In genomic region chr1:229133734-229134265, GRCh38 we compare ENCODE assay signal across 30 cellular contexts.
"Had no signal": no experiment of that assay in that cellular context is flagged by ENCODE, and none has a peak within 500 bp of the region (broad histone marks: within the 10 kb centered on the region; RNA-seq: fewer than 3 reads in every experiment).

No MANE protein-coding gene starts in this region.

- H3K9me3 ChIP-seq: adrenal gland had no signal

- H3K4me3 Mint-ChIP-seq: activated CD4-positive, alpha-beta T cell treated with anti-CD3 and anti-CD28 coated beads, Interleukin-2, amount 10 ng/mL, durations not matched to agents 7 days and 5 days; activated CD8-positive, alpha-beta T cell treated with anti-CD3 and anti-CD28 coated beads for 36 hours; activated naive CD4-positive, alpha-beta T cell treated with anti-CD3 and anti-CD28 coated beads for 36 hours; activated naive CD4-positive, alpha-beta T cell treated with anti-CD3 and anti-CD28 coated beads, Interleukin-2, amount 50 U/mL, for 24 hours; activated naive CD8-positive, alpha-beta T cell treated with anti-CD3 and anti-CD28 coated beads for 36 hours; activated naive CD8-positive, alpha-beta T cell treated with anti-CD3 and anti-CD28 coated beads, Interleukin-2, amount 50 U/mL, for 24 hours; activated T-cell treated with anti-CD3 and anti-CD28 coated beads, Interleukin-2, amount 50 U/mL, for 4 hours; endodermal cell; T-helper 17 cell; T-helper 2 cell treated with Interferon-gamma antibody and Interleukin-4, amounts not matched to agents 5 μg/mL and 100 μg/mL, for 36 hours had no signal

- H3K27ac Mint-ChIP-seq: activated CD4-positive, alpha-beta T cell treated with anti-CD3 and anti-CD28 coated beads, Interleukin-2, amount 10 ng/mL, durations not matched to agents 7 days and 5 days; activated CD8-positive, alpha-beta T cell treated with anti-CD3 and anti-CD28 coated beads for 36 hours; activated naive CD4-positive, alpha-beta T cell treated with anti-CD3 and anti-CD28 coated beads for 36 hours; activated naive CD4-positive, alpha-beta T cell treated with anti-CD3 and anti-CD28 coated beads, Interleukin-2, amount 50 U/mL, for 24 hours; activated naive CD8-positive, alpha-beta T cell treated with anti-CD3 and anti-CD28 coated beads for 36 hours; activated naive CD8-positive, alpha-beta T cell treated with anti-CD3 and anti-CD28 coated beads, Interleukin-2, amount 50 U/mL, for 24 hours; activated T-helper 2 cell treated with anti-CD3 and anti-CD28 coated beads, Interferon-gamma antibody, Interleukin-2, Interleukin-4, amounts not matched to agents 10 μg/mL and 5 μg/mL and 100 μg/mL, durations not matched to agents 14 hours and 24 hours and 36 hours; endodermal cell; T-helper 17 cell; T-helper 2 cell treated with Interferon-gamma antibody and Interleukin-4, amounts not matched to agents 5 μg/mL and 100 μg/mL, for 36 hours had no signal

- H3K4me1 ChIP-seq: adrenal gland had no signal

- H3K27me3 Mint-ChIP-seq: activated CD8-positive, alpha-beta T cell treated with anti-CD3 and anti-CD28 coated beads for 36 hours; activated naive CD4-positive, alpha-beta T cell treated with anti-CD3 and anti-CD28 coated beads, Interleukin-2, amount 50 U/mL, for 24 hours; activated naive CD8-positive, alpha-beta T cell treated with anti-CD3 and anti-CD28 coated beads for 36 hours; activated naive CD8-positive, alpha-beta T cell treated with anti-CD3 and anti-CD28 coated beads, Interleukin-2, amount 50 U/mL, for 24 hours; T-helper 17 cell had no signal

- H3K36me3 ChIP-seq: adrenal gland had no signal

- DNase-seq: activated CD4-positive, alpha-beta T cell treated with anti-CD3 and anti-CD28 coated beads for 4 hours; activated CD4-positive, alpha-beta T cell treated with anti-CD3 and anti-CD28 coated beads, Interleukin-2, amount 10 ng/mL, durations not matched to agents 7 days and 5 days; activated CD4-positive, alpha-beta T cell treated with anti-CD3 and anti-CD28 coated beads, Interleukin-2, amount 50 U/mL, for 4 hours; activated CD4-positive, CD25-positive, alpha-beta regulatory T cell; activated CD4-positive, CD25-positive, alpha-beta regulatory T cell treated with anti-CD3 and anti-CD28 coated beads, Interleukin-2, amount 50 U/mL, for 72 hours; activated CD8-positive, alpha-beta memory T cell treated with anti-CD3 and anti-CD28 coated beads for 24 hours; activated CD8-positive, alpha-beta T cell treated with anti-CD3 and anti-CD28 coated beads for 36 hours; activated effector memory CD4-positive, alpha-beta T cell treated with anti-CD3 and anti-CD28 coated beads, Interleukin-2, amount 50 U/mL, for 16 hours; activated naive CD4-positive, alpha-beta T cell treated with anti-CD3 and anti-CD28 coated beads for 36 hours; activated naive CD8-positive, alpha-beta T cell treated with anti-CD3 and anti-CD28 coated beads for 36 hours; activated naive CD8-positive, alpha-beta T cell treated with anti-CD3 and anti-CD28 coated beads, Interleukin-2, amount 50 U/mL, for 24 hours; activated T-cell treated with anti-CD3 and anti-CD28 coated beads, Interleukin-2, amount 50 U/mL, for 4 hours; adrenal gland; amygdala; aorta; body of pancreas; caudate nucleus; cortex of kidney; dorsolateral prefrontal cortex; effector memory CD4-positive, alpha-beta T cell; endodermal cell; foreskin fibroblast; head of caudate nucleus; T-helper 1 cell; T-helper 17 cell; T1000 had no signal

- H3K4me3 ChIP-seq: adrenal gland, body of pancreas, dorsolateral prefrontal cortex had no signal

- H3K27me3 ChIP-seq: body of pancreas had no signal

- ATAC-seq: activated CD8-positive, alpha-beta T cell treated with anti-CD3 and anti-CD28 coated beads for 36 hours; activated naive CD8-positive, alpha-beta T cell treated with anti-CD3 and anti-CD28 coated beads, Interleukin-2, amount 50 U/mL, for 24 hours; activated T-cell treated with anti-CD3 and anti-CD28 coated beads, Interleukin-2, amount 50 U/mL, for 4 hours; esophagus mucosa; T-helper 17 cell had no signal

- H3K27ac ChIP-seq: adrenal gland had no signal
